ENCODE assay signal across 8 cellular contexts in genomic region chr17:71959129-71959528, GRCh38.
DNase-seq lines count a peak whose midpoint lies in the region; ATAC-seq and TF ChIP-seq lines count a peak whose summit lies in the region.

No MANE protein-coding gene starts in this region.

- TF ChIP-seq CTCF in AG09319 (IDR thresholded peaks at IDR 0.05; ENCODE audit: low read depth, low read length) (peak; percentile 59), RWPE2 (IDR thresholded peaks at IDR 0.05; ENCODE audit: poor library complexity, severe bottlenecking) (peak; percentile 71)

- H3K4ac ChIP-seq in mesenchymal stem cell (ENCODE audit: low read depth in 1 of 2, low read length in 2 of 2) = no peak overlapping the region

- H3K27me3 Mint-ChIP-seq in naive thymus-derived CD4-positive, alpha-beta T cell = peaks cover 0 to 5% (median 0%) of the 10 kb centered on the region in 5 donors
- H3K27me3 Mint-ChIP-seq in T-cell = no peaks in the 10 kb centered on the region

- H4K20me1 ChIP-seq in GM23248 (ENCODE audit: insufficient read depth) = no peaks in the 10 kb centered on the region

- H4K8ac ChIP-seq in mesenchymal stem cell (ENCODE audit: low read length) = no peak overlapping the region

- no peaks in the 10 kb centered on the region for H3K79me1 ChIP-seq in mesenchymal stem cell (replicated peaks; ENCODE audit: low read length, poor library complexity, severe bottlenecking)

- H3K27ac Mint-ChIP-seq in naive thymus-derived CD4-positive, alpha-beta T cell = no peak overlapping the region
- no peak overlapping the region for H3K27ac Mint-ChIP-seq in T-cell

- no peak overlapping the region for H3K14ac ChIP-seq in mesenchymal stem cell (ENCODE audit: low read length in 2 of 2)

- H4K91ac ChIP-seq in mesenchymal stem cell (ENCODE audit: low read length) = no peak overlapping the region

- intact Hi-C loops in naive thymus-derived CD4-positive, alpha-beta T cell (cut with micrococcal nuclease) = no loop called here

- H3K9me3 Mint-ChIP-seq in naive thymus-derived CD4-positive, alpha-beta T cell = peaks cover 1 to 17% (median 6%) of the 10 kb centered on the region in 11 donors
- H3K9me3 Mint-ChIP-seq in T-cell = peaks cover 3 to 10% (median 4%) of the 10 kb centered on the region in 3 donors

- H3F3A ChIP-seq in GM23248 (ENCODE audit: insufficient read depth) = no peaks in the 10 kb centered on the region

- H3K79me2 ChIP-seq in GM23248 (ENCODE audit: insufficient read depth) = no peaks in the 10 kb centered on the region

- POLR2A ChIA-PET in naive thymus-derived CD4-positive, alpha-beta T cell (lab: Charles Lee) = no interaction called here
- POLR2A ChIA-PET in T-cell (lab: Charles Lee) = no interaction called here

- H3K4me3 ChIP-seq in GM23248 (no peak overlapping the region), RWPE2 (ENCODE audit: severe bottlenecking) (no peak overlapping the region), mesenchymal stem cell (ENCODE audit: insufficient read depth in 1 of 2, low read depth in 1 of 2, low read length in 2 of 2) (no peak overlapping the region)
- H3K4me3 ChIP-seq in naive thymus-derived CD4-positive, alpha-beta T cell (ENCODE audit: low read length) = no peak overlapping the region

- CTCF ChIA-PET in naive thymus-derived CD4-positive, alpha-beta T cell (lab: Charles Lee) = no interaction called here
- CTCF ChIA-PET in T-cell (lab: Charles Lee) = no interaction called here

- 76 to 79% methylated on average over 3 of the region's 3 CpGs for WGBS in GM23248 (ENCODE audit: low coverage in 1 of 2, low lambda C conversion rate in 2 of 2, missing lambda C conversion rate in 2 of 2), 2 experiments
- WGBS in mesenchymal stem cell = 92% methylated on average over 1 of the region's 3 CpGs

- H3K9me3 ChIP-seq in GM23248 (ENCODE audit: low read depth) (no peaks in the 10 kb centered on the region), RWPE2 (ENCODE audit: severe bottlenecking) (peaks cover 4% of the 10 kb centered on the region), mesenchymal stem cell (ENCODE audit: control insufficient read depth, low read length) (no peaks in the 10 kb centered on the region)
- no peaks in the 10 kb centered on the region for H3K9me3 ChIP-seq in naive thymus-derived CD4-positive, alpha-beta T cell (ENCODE audit: control insufficient read depth in 2 of 3, low read length in 3 of 3)

- no peak overlapping the region for H2BK12ac ChIP-seq in mesenchymal stem cell (ENCODE audit: low read length in 2 of 2)

- H3K23ac ChIP-seq in mesenchymal stem cell (ENCODE audit: low read length in 2 of 2) = no peak overlapping the region

- H3K4me2 ChIP-seq in GM23248 (ENCODE audit: unreplicated experiment) (no peak overlapping the region), mesenchymal stem cell (ENCODE audit: low read length, poor library complexity, severe bottlenecking) (no peak overlapping the region)

- ATAC-seq in RWPE2 (ENCODE audit: low read depth) (no peak), T-cell (replicated peaks in 1 of 4) (no peak)
- ATAC-seq in naive thymus-derived CD4-positive, alpha-beta T cell = no peak
- ATAC-seq in stimulated activated naive CD8-positive, alpha-beta T cell treated with anti-CD3 and anti-CD28 coated beads, Interleukin-15, Interleukin-2, amounts not matched to agents 100 U/mL and 50 U/mL, for 24 hours = no peak

- H2AFZ ChIP-seq in GM23248 (no peak overlapping the region), mesenchymal stem cell (ENCODE audit: low read depth, low read length) (no peak overlapping the region)

- no peak overlapping the region for H2AK5ac ChIP-seq in mesenchymal stem cell (ENCODE audit: low read length, severe bottlenecking)

- no peak overlapping the region for H2BK120ac ChIP-seq in mesenchymal stem cell (ENCODE audit: low read depth, low read length)

- no peaks in the 10 kb centered on the region for H3K4me1 Mint-ChIP-seq in naive thymus-derived CD4-positive, alpha-beta T cell
- no peaks in the 10 kb centered on the region for H3K4me1 Mint-ChIP-seq in T-cell

- no peak overlapping the region for H2BK5ac ChIP-seq in mesenchymal stem cell (ENCODE audit: low read depth, low read length, poor library complexity, severe bottlenecking)

- H3K27ac ChIP-seq in GM23248 = no peak overlapping the region
- no peak overlapping the region for H3K27ac ChIP-seq in RWPE2 (ENCODE audit: poor library complexity, severe bottlenecking)
- no peak overlapping the region for H3K27ac ChIP-seq in naive thymus-derived CD4-positive, alpha-beta T cell (ENCODE audit: low read depth, low read length)
- no peak overlapping the region for H3K27ac ChIP-seq in mesenchymal stem cell (ENCODE audit: low read length, poor library complexity, severe bottlenecking)

- peaks cover 0 to 5% (median 0%) of the 10 kb centered on the region in 5 donors for H3K36me3 Mint-ChIP-seq in naive thymus-derived CD4-positive, alpha-beta T cell
- no peaks in the 10 kb centered on the region for H3K36me3 Mint-ChIP-seq in T-cell

- in situ Hi-C loops in GM23248 (cut with MboI) = loop anchor here (25.0 kb wide), 1 partner anchor 578 kb away; no protein-coding TSS in a partner anchor

- H2BK15ac ChIP-seq in mesenchymal stem cell (ENCODE audit: low read depth, poor library complexity, severe bottlenecking) = no peak overlapping the region

- no peaks in the 10 kb centered on the region for H3K27me3 ChIP-seq in GM23248 (replicated peaks; ENCODE audit: insufficient read depth)
- no peaks in the 10 kb centered on the region for H3K27me3 ChIP-seq in RWPE2 (ENCODE audit: insufficient read depth, poor library complexity, severe bottlenecking)
- no peaks in the 10 kb centered on the region for H3K27me3 ChIP-seq in naive thymus-derived CD4-positive, alpha-beta T cell (ENCODE audit: control insufficient read depth in 2 of 2, insufficient read depth in 2 of 2, low read length in 2 of 2)
- H3K27me3 ChIP-seq in mesenchymal stem cell (ENCODE audit: control insufficient read depth in 1 of 2, insufficient read depth in 1 of 2, low read length in 2 of 2) = no peaks in the 10 kb centered on the region

- H3K4me3 Mint-ChIP-seq in naive thymus-derived CD4-positive, alpha-beta T cell = no peak overlapping the region
- no peak overlapping the region for H3K4me3 Mint-ChIP-seq in T-cell

- H3K36me3 ChIP-seq in GM23248 (ENCODE audit: low read depth) = no peaks in the 10 kb centered on the region
- no peaks in the 10 kb centered on the region for H3K36me3 ChIP-seq in RWPE2 (ENCODE audit: low read depth)
- H3K36me3 ChIP-seq in naive thymus-derived CD4-positive, alpha-beta T cell (ENCODE audit: control insufficient read depth in 2 of 3, insufficient read depth in 3 of 3, low read length in 3 of 3) = no peaks in the 10 kb centered on the region
- H3K36me3 ChIP-seq in mesenchymal stem cell (ENCODE audit: control insufficient read depth in 1 of 2, insufficient read depth in 2 of 2, low read depth in 1 of 2, low read length in 2 of 2) = no peaks in the 10 kb centered on the region

- H3K9ac ChIP-seq in GM23248 = no peak overlapping the region
- H3K9ac ChIP-seq in mesenchymal stem cell (ENCODE audit: low read length) = no peak overlapping the region

- no peaks in the 10 kb centered on the region for H3K9me2 ChIP-seq in GM23248 (ENCODE audit: insufficient read depth)

- H3K4me1 ChIP-seq in GM23248 (ENCODE audit: insufficient read depth) (no peaks in the 10 kb centered on the region), RWPE2 (ENCODE audit: insufficient read depth, poor library complexity, severe bottlenecking) (no peaks in the 10 kb centered on the region), mesenchymal stem cell (ENCODE audit: control insufficient read depth, insufficient read depth, low read depth, low read length) (no peaks in the 10 kb centered on the region)
- H3K4me1 ChIP-seq in naive thymus-derived CD4-positive, alpha-beta T cell (ENCODE audit: control insufficient read depth in 2 of 2, insufficient read depth in 2 of 2, low read length in 2 of 2) = no peaks in the 10 kb centered on the region

- H3K18ac ChIP-seq in mesenchymal stem cell (ENCODE audit: low read depth in 1 of 2, low read length in 2 of 2) = no peak overlapping the region

- no peak for DNase-seq in AG09319 (ENCODE audit: extremely low read depth, low read depth)
- peak; percentile 53 for DNase-seq in GM23248
- no peak for DNase-seq in RWPE2 (ENCODE audit: low spot score)
- peak; percentile 10 for DNase-seq in germinal center (ENCODE audit: low spot score)
- no peak for DNase-seq in naive thymus-derived CD4-positive, alpha-beta T cell
- no peak for DNase-seq in stimulated activated naive CD8-positive, alpha-beta T cell treated with anti-CD3 and anti-CD28 coated beads, Interleukin-15, Interleukin-2, amounts not matched to agents 100 U/mL and 50 U/mL, for 24 hours
- no peak for DNase-seq in T-cell
- no peak for DNase-seq in mesenchymal stem cell

Comparison
In these comparisons a context has a peak if more than half of its experiments do, and no peak if none do; other contexts are left out.
1. DNase-seq: peak in GM23248 (single experiment) and germinal center (single experiment); none in AG09319 (single experiment), RWPE2 (single experiment), naive thymus-derived CD4-positive, alpha-beta T cell (0 of 9), stimulated activated naive CD8-positive, alpha-beta T cell treated with anti-CD3 and anti-CD28 coated beads, Interleukin-15, Interleukin-2, amounts not matched to agents 100 U/mL and 50 U/mL, for 24 hours (single experiment), T-cell (0 of 34) and mesenchymal stem cell (single experiment).